Comparison of ENCODE assay signal across 14 cellular contexts in the genomic region with DNA sequence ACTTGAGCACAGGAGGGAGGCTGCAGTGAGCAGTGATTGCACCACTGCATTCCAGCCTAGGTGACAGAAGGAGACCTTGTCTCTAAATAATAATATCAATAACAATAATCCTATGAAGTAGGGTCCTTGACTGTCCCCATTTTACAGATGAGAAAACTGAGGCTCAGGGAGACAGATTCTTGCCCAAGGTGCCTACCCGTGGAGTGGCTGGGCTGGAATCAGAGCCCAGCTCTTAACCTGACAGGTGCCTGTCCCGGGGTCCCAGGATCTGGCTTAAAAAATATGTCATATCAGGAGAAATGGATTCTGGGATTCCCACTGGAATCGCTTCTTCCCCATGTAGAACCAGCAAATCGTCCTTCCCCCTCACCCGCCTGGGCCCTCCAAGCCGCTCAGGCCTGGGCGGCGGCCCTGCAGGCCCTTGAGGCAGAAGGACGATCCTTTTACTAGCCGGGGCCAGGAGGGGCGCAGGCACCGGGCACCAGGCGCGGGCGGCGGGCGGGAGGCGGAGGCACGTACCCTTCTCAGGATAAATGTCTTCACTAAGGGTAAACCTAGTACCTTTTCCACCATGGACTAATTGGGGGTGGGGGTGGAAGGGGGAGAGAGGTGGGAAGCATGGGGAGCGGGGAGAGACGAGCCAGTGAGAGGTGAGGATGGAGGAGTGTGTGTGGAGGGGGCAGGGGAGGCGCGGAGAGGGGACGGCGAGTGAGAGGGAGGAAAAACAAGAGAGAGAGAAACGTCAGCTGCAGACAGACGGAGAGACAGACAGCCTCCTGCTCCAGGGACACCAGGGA.
DNase-seq lines count a peak whose midpoint lies in the region; ATAC-seq and TF ChIP-seq lines count a peak whose summit lies in the region.
"Had no signal": no experiment of that assay in that cellular context is flagged by ENCODE, and none has a peak within 500 bp of the region (broad histone marks: within the 10 kb centered on the region; RNA-seq: fewer than 3 reads in every experiment).

No MANE protein-coding gene starts in this region.

- H3K79me2 ChIP-seq in ACC112 (ENCODE audit: control insufficient read depth, insufficient read depth, low read length, unreplicated experiment): no peaks in the 10 kb centered on the region

- peak overlapping the region; percentile 65 for H3K4me3 ChIP-seq in ACC112 (ENCODE audit: low read depth, low read length)
- peak overlapping the region; percentile 81 for H3K4me3 ChIP-seq in H7 (ENCODE audit: insufficient read depth, low read depth, low read length)
- peak overlapping the region; percentile 19 for H3K4me3 ChIP-seq in lower lobe of right lung
- H3K4me3 ChIP-seq: lung had no signal

- ATAC-seq in lower lobe of right lung: peak in 1 of 2 donors; percentile 20
- no peak for ATAC-seq in GM19463 (IDR thresholded peaks at IDR 0.05; ENCODE audit: unreplicated experiment)
- no peak for ATAC-seq in HG03135 (IDR thresholded peaks at IDR 0.05; ENCODE audit: unreplicated experiment)
- ATAC-seq: Right ventricle myocardium inferior had no signal

- H3K27ac ChIP-seq in ACC112 (ENCODE audit: low read depth, low read length) (no peak overlapping the region), lower lobe of right lung (no peak overlapping the region)

- intact Hi-C loops in lower lobe of right lung (cut with DNase I): no loop called here

- no peaks in the 10 kb centered on the region for H3K4me1 ChIP-seq in ACC112 (ENCODE audit: control insufficient read depth, insufficient read depth, low read length, unreplicated experiment)
- H3K4me1 ChIP-seq in lower lobe of right lung: no peaks in the 10 kb centered on the region

- no peak overlapping the region for H2AFZ ChIP-seq in ACC112 (ENCODE audit: low read length, unreplicated experiment)

- H3K9me3 ChIP-seq in lower lobe of right lung: no peaks in the 10 kb centered on the region

- TF ChIP-seq CTCF in lower lobe of right lung (IDR thresholded peaks at IDR 0.05): no peak

- H3K36me3 ChIP-seq in ACC112 (ENCODE audit: insufficient read depth, low read length): no peaks in the 10 kb centered on the region
- peaks cover 2% of the 10 kb centered on the region; the same call in 1 of the 2 replicates for H3K36me3 ChIP-seq in H7 (replicated peaks; ENCODE audit: control insufficient read depth, insufficient read depth, low read length)
- no peaks in the 10 kb centered on the region for H3K36me3 ChIP-seq in lower lobe of right lung

- DNase-seq in H7 (no peak), astrocyte of the hippocampus (ENCODE audit: low read depth, low spot score) (peak; percentile 8), lower lobe of right lung (no peak), NCI-H2227 treated with DMSO at 0.1 percent for 48 hours (lab: John Stamatoyannopoulos, UW) (no peak), dermis blood vessel endothelial cell (no peak)
- DNase-seq: effector CD8-positive, alpha-beta T cell; GF-D8; NCI-H1694; NCI-H524 treated with DMSO at 0.1 percent for 48 hours had no signal

- H3K27me3 ChIP-seq in ACC112 (ENCODE audit: insufficient read depth, low read length) (no peaks in the 10 kb centered on the region), H7 (ENCODE audit: control insufficient read depth, insufficient read depth, low read length) (no peaks in the 10 kb centered on the region), lower lobe of right lung (ENCODE audit: low read depth) (peaks cover 19% of the 10 kb centered on the region)

Comparison
In these comparisons a context has a peak if more than half of its experiments do, and no peak if none do; other contexts are left out.
1. H3K4me3 ChIP-seq: peak in every context shown above with its lines; median percentile 81 in H7; 65 in ACC112; 19 in lower lobe of right lung.